ENCODE assay signal across 14 cellular contexts in genomic region chr16:67339453-67339852, GRCh38. TPM values are rescaled to one million over a fixed set of nuclear protein-coding genes. Genes with fewer than 3 reads are reported as not detected.
DNase-seq lines count a peak whose midpoint lies in the region; ATAC-seq and TF ChIP-seq lines count a peak whose summit lies in the region.
"Had no signal": no experiment of that assay in that cellular context is flagged by ENCODE, and none has a peak within 500 bp of the region (broad histone marks: within the 10 kb centered on the region; RNA-seq: fewer than 3 reads in every experiment).

No MANE protein-coding gene starts in this region.

- peaks cover 6% of the 10 kb centered on the region for H3K4me1 Mint-ChIP-seq in nephron
- H3K4me1 Mint-ChIP-seq: IgD-negative memory B cell had no signal

- no peak overlapping the region for H3K27ac Mint-ChIP-seq in nephron
- H3K27ac Mint-ChIP-seq: IgD-negative memory B cell had no signal

- TF ChIP-seq CTCF in astrocyte of the cerebellum (IDR thresholded peaks at IDR 0.05; ENCODE audit: low read depth, low read length, missing control alignments) (peak; percentile 43), nephron (IDR thresholded peaks at IDR 0.05; ENCODE audit: unreplicated experiment in 3 of 3) (peak in 2 of 3 experiments; percentile 12 to 17)

- intact Hi-C loops in posterior vena cava (cut with DNase I): no loop called here

- in situ Hi-C loops in KBM-7 (cut with MboI; ENCODE audit: low pct_unique_long_range_greater_than_20kb, low sequenced_read_pairs) (no loop called here), astrocyte of the cerebellum (cut with HindIII; ENCODE audit: low sequenced_read_pairs) (loop anchor here (5.0 kb wide), 1 partner anchor 77 kb away; no protein-coding TSS in a partner anchor)

- H3K4me3 ChIP-seq in astrocyte of the cerebellum (ENCODE audit: low read depth, low read length): no peak overlapping the region
- H3K4me3 ChIP-seq: transverse colon had no signal

- H3K9me3 Mint-ChIP-seq in nephron: peaks cover 13% of the 10 kb centered on the region

- ATAC-seq in left lobe of liver: no peak

- no peak overlapping the region for H3K4me3 Mint-ChIP-seq in nephron
- H3K4me3 Mint-ChIP-seq: IgD-negative memory B cell had no signal

- DNase-seq in DMS53 (lab: John Stamatoyannopoulos, UW): peak; percentile 12
- no peak for DNase-seq in DMS53 treated with DMSO at 0.1 percent for 48 hours (lab: John Stamatoyannopoulos, UW; ENCODE audit: unreplicated experiment)
- peak; percentile 29 for DNase-seq in KBM-7
- peak; percentile 24 for DNase-seq in astrocyte of the cerebellum (ENCODE audit: low read depth)
- no peak for DNase-seq in posterior vena cava (ENCODE audit: low spot score)
- no peak for DNase-seq in GM19238 (ENCODE audit: insufficient read length, low spot score)
- no peak for DNase-seq in left lobe of liver (ENCODE audit: low spot score)
- DNase-seq: 8988T; activated CD4-positive, alpha-beta T cell treated with anti-CD3 and anti-CD28 coated beads for 48 hours; amniotic stem cell; stimulated activated CD4-positive, alpha-beta T cell treated with anti-CD3 and anti-CD28 coated beads, Interleukin-4, amount 100 ng/mL, for 1 hour; transverse colon had no signal

- no peaks in the 10 kb centered on the region for H3K27me3 Mint-ChIP-seq in nephron (ENCODE audit: low read depth)
- H3K27me3 Mint-ChIP-seq: IgD-negative memory B cell had no signal

- H3K36me3 Mint-ChIP-seq in nephron (ENCODE audit: low read depth): no peaks in the 10 kb centered on the region
- H3K36me3 Mint-ChIP-seq: IgD-negative memory B cell had no signal

RNA-seq across cellular contexts. Expression of gene LRRC36, which starts 12.8 kb away (rescaled TPM):
- under 1 TPM in 1 of 2 donors, not detected in 1; 0.56 TPM for total RNA-seq in posterior vena cava
- total RNA-seq in left lobe of liver: 0.25 TPM

RNA-seq across cellular contexts. Expression of gene KCTD19, which starts 12.9 kb away (rescaled TPM):
- total RNA-seq in posterior vena cava: not detected
- not detected for total RNA-seq in left lobe of liver
- total RNA-seq: transverse colon had no signal

RNA-seq across cellular contexts. Expression of gene TPPP3, which starts 53.8 kb away (rescaled TPM):
- 10 to 100 TPM in 1 of 2 donors, 1 to 10 TPM in 1; 8.2 to 39.3 TPM for total RNA-seq in posterior vena cava
- total RNA-seq in left lobe of liver: 0.40 TPM

Comparison
In these comparisons a context has a peak if more than half of its experiments do, and no peak if none do; other contexts are left out.
1. DNase-seq: peak in DMS53 (single experiment), KBM-7 (single experiment) and astrocyte of the cerebellum (single experiment); none in DMS53 treated with DMSO at 0.1 percent for 48 hours (single experiment), posterior vena cava (single experiment), GM19238 (single experiment) and left lobe of liver (single experiment).